In genomic region chr16:30627-31026, GRCh38 we compare ENCODE assay signal across 9 cellular contexts. TPM values are rescaled to one million over a fixed set of nuclear protein-coding genes. Genes with fewer than 3 reads are reported as not detected.
DNase-seq lines count a peak whose midpoint lies in the region; ATAC-seq and TF ChIP-seq lines count a peak whose summit lies in the region.
"Not testable (repeated sequence)": the region's sequence is repeated elsewhere in the genome, so short reads cannot be mapped to it uniquely, and the experiment has no call there.
"Had no signal": no experiment of that assay in that cellular context is flagged by ENCODE, and none has a peak within 500 bp of the region (broad histone marks: within the 10 kb centered on the region; RNA-seq: fewer than 3 reads in every experiment).

No MANE protein-coding gene starts in this region.

- H3K27ac ChIP-seq in BLaER1: not testable (repeated sequence)

- not testable (repeated sequence) for H3K9me3 Mint-ChIP-seq in activated B cell treated with CpG ODN at 0.5 μM for 24 hours; naive B cell; stimulated activated memory B cell treated with anti-CD40 and anti-IgM and Interleukin-4, amounts not matched to agents 10 μg/mL and 1 μg/mL and 100 μg/mL, for 72 hours

- POLR2A ChIA-PET in activated B cell treated with CpG ODN at 0.5 μM for 24 hours (lab: Charles Lee): not testable (repeated sequence)

- H3K9me3 ChIP-seq in BLaER1: not testable (repeated sequence)

- peaks cover 60% of the 10 kb centered on the region for H3K4me1 ChIP-seq in BLaER1

- H3K4me2 ChIP-seq in BLaER1: peak overlapping the region; percentile 44

- not testable (repeated sequence) for H3K36me3 ChIP-seq in BLaER1

- not testable (repeated sequence) for H4K20me1 ChIP-seq in BLaER1

- not testable (repeated sequence) for H3K4me3 ChIP-seq in BLaER1

- not testable (repeated sequence) for H3K9ac ChIP-seq in BLaER1

- not testable (repeated sequence) for H3K27me3 Mint-ChIP-seq in activated B cell treated with CpG ODN at 0.5 μM for 24 hours; naive B cell; stimulated activated memory B cell treated with anti-CD40 and anti-IgM and Interleukin-4, amounts not matched to agents 10 μg/mL and 1 μg/mL and 100 μg/mL, for 72 hours

- not testable (repeated sequence) for H3K36me3 Mint-ChIP-seq in activated B cell treated with CpG ODN at 0.5 μM for 24 hours (ENCODE audit: low read depth); naive B cell
- H3K36me3 Mint-ChIP-seq in stimulated activated memory B cell treated with anti-CD40 and anti-IgM and Interleukin-4, amounts not matched to agents 10 μg/mL and 1 μg/mL and 100 μg/mL, for 72 hours: peaks cover 12% of the 10 kb centered on the region

- intact Hi-C loops in activated B cell treated with CpG ODN at 0.5 μM for 24 hours (cut with micrococcal nuclease): not testable (repeated sequence)

- peak; percentile 35 for DNase-seq in DMS53 (lab: John Stamatoyannopoulos, UW)
- not testable (repeated sequence) for DNase-seq in activated B cell treated with CpG ODN at 0.5 μM for 24 hours, naive B cell

- not testable (repeated sequence) for H3K27me3 ChIP-seq in BLaER1

- H3K4me3 Mint-ChIP-seq in activated B cell treated with CpG ODN at 0.5 μM for 24 hours; stimulated activated memory B cell treated with anti-CD40 and anti-IgM and Interleukin-4, amounts not matched to agents 10 μg/mL and 1 μg/mL and 100 μg/mL, for 72 hours: not testable (repeated sequence)
- H3K4me3 Mint-ChIP-seq in naive B cell: peak overlapping the region in 6 of 8 donors; percentile 37 to 72 (median 56)

- CTCF ChIA-PET in activated B cell treated with CpG ODN at 0.5 μM for 24 hours (lab: Charles Lee): not testable (repeated sequence)

- not testable (repeated sequence) for TF ChIP-seq CTCF in activated B cell treated with CpG ODN at 0.5 μM for 24 hours (IDR thresholded peaks at IDR 0.05)

- H3K27ac Mint-ChIP-seq in activated B cell treated with CpG ODN at 0.5 μM for 24 hours: peak overlapping the region; percentile 50
- peak overlapping the region in 3 of 6 donors; percentile 51 to 95 (median 60) for H3K27ac Mint-ChIP-seq in naive B cell
- H3K27ac Mint-ChIP-seq in stimulated activated memory B cell treated with anti-CD40 and anti-IgM and Interleukin-4, amounts not matched to agents 10 μg/mL and 1 μg/mL and 100 μg/mL, for 72 hours: peak overlapping the region; percentile 57

- not testable (repeated sequence) for ATAC-seq in activated B cell treated with CpG ODN at 0.5 μM for 24 hours (ENCODE audit: low read depth); naive B cell (ENCODE audit: low read depth in 2 of 2); stimulated activated memory B cell treated with anti-CD40 and anti-IgM and Interleukin-4, amounts not matched to agents 10 μg/mL and 1 μg/mL and 100 μg/mL, for 72 hours

- H3K4me1 Mint-ChIP-seq in activated B cell treated with CpG ODN at 0.5 μM for 24 hours (peaks cover 32% of the 10 kb centered on the region), naive B cell (peaks cover 25 to 39% (median 26%) of the 10 kb centered on the region in 3 donors)
- H3K4me1 Mint-ChIP-seq in stimulated activated memory B cell treated with anti-CD40 and anti-IgM and Interleukin-4, amounts not matched to agents 10 μg/mL and 1 μg/mL and 100 μg/mL, for 72 hours: peaks cover 39% of the 10 kb centered on the region

RNA-seq across cellular contexts. Expression of gene POLR3K, which starts 22.8 kb away (rescaled TPM):
- 26.5 and 30.6 TPM in 2 replicates for total RNA-seq in activated B cell treated with CpG ODN at 0.5 μM for 24 hours
- 10 to 100 TPM; 39.0 to 57.3 (median 52.7) TPM for polyA plus RNA-seq in naive B cell (ENCODE audit: low read depth in 6 of 6)

RNA-seq across cellular contexts. Expression of gene SNRNP25, which starts 23.0 kb away (rescaled TPM):
- 34.9 and 36.6 TPM in 2 replicates for total RNA-seq in activated B cell treated with CpG ODN at 0.5 μM for 24 hours
- 100 to 1,000 TPM in 1 of 6 donors, 10 to 100 TPM in 5; 43.3 to 111 (median 67.2) TPM for polyA plus RNA-seq in naive B cell (ENCODE audit: low read depth in 6 of 6)

RNA-seq across cellular contexts. Expression of gene RHBDF1, which starts 41.8 kb away (rescaled TPM):
- total RNA-seq in activated B cell treated with CpG ODN at 0.5 μM for 24 hours: 0.67 and 1.3 TPM in 2 replicates
- polyA plus RNA-seq in naive B cell (ENCODE audit: low read depth in 6 of 6): under 1 TPM in 1 of 6 donors, not detected in 5; 0.08 TPM
- total RNA-seq: CD4-positive, alpha-beta memory T cell had no signal
- polyA plus RNA-seq: CD14-positive monocyte; CD4-positive, alpha-beta memory T cell; CD4-positive, CD25-positive, alpha-beta regulatory T cell; CD8-positive, alpha-beta memory T cell had no signal

RNA-seq across cellular contexts. Expression of gene MPG, which starts 47.4 kb away (rescaled TPM):
- 51.7 and 53.6 TPM in 2 replicates for total RNA-seq in activated B cell treated with CpG ODN at 0.5 μM for 24 hours
- polyA plus RNA-seq in naive B cell (ENCODE audit: low read depth in 6 of 6): 100 to 1,000 TPM in 1 of 6 donors, 10 to 100 TPM in 5; 81.3 to 119 (median 84.6) TPM
